Comparison of ENCODE assay signal across 22 cellular contexts in genomic region chr7:99748846-99749579, GRCh38. TPM values are rescaled to one million over a fixed set of nuclear protein-coding genes. Genes with fewer than 3 reads are reported as not detected.
"Had no signal": no experiment of that assay in that cellular context is flagged by ENCODE, and none has a peak within 500 bp of the region (broad histone marks: within the 10 kb centered on the region; RNA-seq: fewer than 3 reads in every experiment).

No MANE protein-coding gene starts in this region.

- DNase-seq: activated CD4-positive, alpha-beta T cell treated with anti-CD3 and anti-CD28 coated beads, Interleukin-2, amount 50 U/mL, for 48 hours; activated CD4-positive, CD25-positive, alpha-beta regulatory T cell treated with anti-CD3 and anti-CD28 coated beads, Interleukin-2, amount 50 U/mL, for 72 hours; activated naive CD8-positive, alpha-beta T cell treated with anti-CD3 and anti-CD28 coated beads, Interleukin-2, amount 10 ng/mL, durations not matched to agents 7 days and 5 days; amygdala; left ventricle myocardium superior; pancreas; psoas muscle; right cardiac atrium; T-helper 1 cell; testis; trophoblast cell; WERI-Rb-1 had no signal

- ATAC-seq: left ventricle myocardium superior; natural killer cell treated with Interleukin-12 subunit alpha and Interleukin-12 subunit beta and Interleukin-15 and Interleukin-18, amount 100 ng/mL, for 72 hours; pancreas; psoas muscle; right cardiac atrium had no signal

- H3K9me3 Mint-ChIP-seq: activated T-helper 1 cell treated with anti-CD3 and anti-CD28 coated beads, Interleukin-12 subunit alpha, Interleukin-12 subunit beta, Interleukin-2, Interleukin-4 antibody, amounts not matched to agents 30 ng/mL and 10 ng/mL and 1 ng/mL, durations not matched to agents 14 hours and 24 hours and 36 hours had no signal

- H3K36me3 Mint-ChIP-seq: activated naive CD8-positive, alpha-beta T cell treated with anti-CD3 and anti-CD28 coated beads, Interleukin-2, amount 10 ng/mL, durations not matched to agents 7 days and 5 days had no signal

- FAIRE-seq: pancreas, TTC549 had no signal

- H3K27ac Mint-ChIP-seq: activated naive CD8-positive, alpha-beta T cell treated with anti-CD3 and anti-CD28 coated beads, Interleukin-2, amount 10 ng/mL, durations not matched to agents 7 days and 5 days; activated T-helper 1 cell treated with anti-CD3 and anti-CD28 coated beads, Interleukin-12 subunit alpha, Interleukin-12 subunit beta, Interleukin-2, Interleukin-4 antibody, amounts not matched to agents 30 ng/mL and 10 ng/mL and 1 ng/mL, durations not matched to agents 14 hours and 24 hours and 36 hours; natural killer cell treated with Interleukin-12 subunit alpha and Interleukin-12 subunit beta and Interleukin-15 and Interleukin-18, amount 100 ng/mL, for 72 hours had no signal

- H3K4me3 Mint-ChIP-seq: activated naive CD8-positive, alpha-beta T cell treated with anti-CD3 and anti-CD28 coated beads, Interleukin-2, amount 10 ng/mL, durations not matched to agents 7 days and 5 days; activated T-helper 1 cell treated with anti-CD3 and anti-CD28 coated beads, Interleukin-12 subunit alpha, Interleukin-12 subunit beta, Interleukin-2, Interleukin-4 antibody, amounts not matched to agents 30 ng/mL and 10 ng/mL and 1 ng/mL, durations not matched to agents 14 hours and 24 hours and 36 hours; natural killer cell treated with Interleukin-12 subunit alpha and Interleukin-12 subunit beta and Interleukin-15 and Interleukin-18, amount 100 ng/mL, for 72 hours had no signal

RNA-seq across cellular contexts. Expression of gene CYP3A7, which starts 14.0 kb away (rescaled TPM):
- total RNA-seq: activated naive CD8-positive, alpha-beta T cell treated with anti-CD3 and anti-CD28 coated beads, Interleukin-2, amount 10 ng/mL, durations not matched to agents 7 days and 5 days; activated T-helper 1 cell treated with anti-CD3 and anti-CD28 coated beads, Interleukin-12 subunit alpha, Interleukin-12 subunit beta, Interleukin-2, Interleukin-4 antibody, amounts not matched to agents 30 ng/mL and 10 ng/mL and 1 ng/mL, durations not matched to agents 14 hours and 24 hours and 36 hours; cardiac muscle cell; chondrocyte; glomerular endothelial cell; kidney epithelial cell; left ventricle myocardium superior; natural killer cell treated with Interleukin-12 subunit alpha and Interleukin-12 subunit beta and Interleukin-15 and Interleukin-18, amount 100 ng/mL, for 72 hours; psoas muscle; right cardiac atrium; SJSA1; testis had no signal
- polyA plus RNA-seq: psoas muscle, right cardiac atrium had no signal

RNA-seq across cellular contexts. Expression of gene CYP3A4, which starts 35.0 kb away (rescaled TPM):
- total RNA-seq: activated naive CD8-positive, alpha-beta T cell treated with anti-CD3 and anti-CD28 coated beads, Interleukin-2, amount 10 ng/mL, durations not matched to agents 7 days and 5 days; activated T-helper 1 cell treated with anti-CD3 and anti-CD28 coated beads, Interleukin-12 subunit alpha, Interleukin-12 subunit beta, Interleukin-2, Interleukin-4 antibody, amounts not matched to agents 30 ng/mL and 10 ng/mL and 1 ng/mL, durations not matched to agents 14 hours and 24 hours and 36 hours; cardiac muscle cell; chondrocyte; epithelial cell of proximal tubule; glomerular endothelial cell; kidney epithelial cell; left ventricle myocardium superior; natural killer cell treated with Interleukin-12 subunit alpha and Interleukin-12 subunit beta and Interleukin-15 and Interleukin-18, amount 100 ng/mL, for 72 hours; right cardiac atrium; SJSA1 had no signal
- polyA plus RNA-seq: cardiac muscle cell, fibroblast of lung had no signal
